Comparison of ENCODE assay signal across 24 cellular contexts in genomic region chr13:110275931-110276552, GRCh38. TPM values are rescaled to one million over a fixed set of nuclear protein-coding genes. Genes with fewer than 3 reads are reported as not detected.
DNase-seq lines count a peak whose midpoint lies in the region; ATAC-seq and TF ChIP-seq lines count a peak whose summit lies in the region.
"Had no signal": no experiment of that assay in that cellular context is flagged by ENCODE, and none has a peak within 500 bp of the region (broad histone marks: within the 10 kb centered on the region; RNA-seq: fewer than 3 reads in every experiment).

No MANE protein-coding gene starts in this region.

- H3K4me3 ChIP-seq in SK-N-MC (0 out of 2 replicates have a peak overlapping the region, but pooled peaks have one; percentile 18), gastroesophageal sphincter (no peak overlapping the region), psoas muscle (no peak overlapping the region), tibial artery (no peak overlapping the region), right lobe of liver (no peak overlapping the region)
- H3K4me3 ChIP-seq: adrenal gland; BLaER1 treated with 17β-estradiol and CSF1 and Interleukin-3, amounts not matched to agents 10 nM and 100 nM; breast epithelium; colonic mucosa; SJSA1 had no signal

- H3K9me3 ChIP-seq in SK-N-MC (ENCODE audit: low read depth, low read length) (no peaks in the 10 kb centered on the region), gastroesophageal sphincter (no peaks in the 10 kb centered on the region), psoas muscle (no peaks in the 10 kb centered on the region), tibial artery (no peaks in the 10 kb centered on the region), right lobe of liver (no peaks in the 10 kb centered on the region)
- H3K9me3 ChIP-seq: adrenal gland, breast epithelium, Caco-2, colonic mucosa, SJSA1 had no signal

- TF ChIP-seq CTCF in gastroesophageal sphincter (IDR thresholded peaks at IDR 0.05) (no peak), psoas muscle (IDR thresholded peaks at IDR 0.05) (no peak), tibial artery (IDR thresholded peaks at IDR 0.05) (no peak), right lobe of liver (IDR thresholded peaks at IDR 0.05) (no peak)

- WGBS in gastroesophageal sphincter (ENCODE audit: low coverage in 1 of 2), 2 donors = 31 to 57% methylated on average over 13 to 15 of the region's 16 CpGs
- WGBS in psoas muscle, 3 donors = 46 to 64% (median 48%) methylated on average over 16 of the region's 16 CpGs
- WGBS in right lobe of liver (ENCODE audit: insufficient coverage, low coverage, low lambda C conversion rate, missing lambda C conversion rate) = 64% methylated on average over 16 of the region's 16 CpGs

- no peak for TF ChIP-seq EP300 in gastroesophageal sphincter (IDR thresholded peaks at IDR 0.05)

- no peak overlapping the region for H3K9ac ChIP-seq in SK-N-MC (ENCODE audit: insufficient read length)
- H3K9ac ChIP-seq: BLaER1 treated with 17β-estradiol and CSF1 and Interleukin-3, amounts not matched to agents 10 nM and 100 nM had no signal

- H3K27ac ChIP-seq in SK-N-MC (no peak overlapping the region), gastroesophageal sphincter (peak overlapping the region in 3 of 4 donors; percentile 27 to 67 (median 62)), psoas muscle (no peak overlapping the region), tibial artery (peak overlapping the region; percentile 13 to 70), right lobe of liver (no peak overlapping the region)
- H3K27ac ChIP-seq: BLaER1 treated with 17β-estradiol and CSF1 and Interleukin-3, amounts not matched to agents 10 nM and 100 nM; breast epithelium; colonic mucosa; SJSA1 had no signal

- ATAC-seq in gastroesophageal sphincter (peak; percentile 53), psoas muscle (peak in 3 of 4 donors; percentile 45 to 68 (median 46)), GM19455 (IDR thresholded peaks at IDR 0.05; ENCODE audit: unreplicated experiment) (no peak), right lobe of liver (no peak)
- ATAC-seq: effector memory CD8-positive, alpha-beta T cell; T-helper 17 cell had no signal

- H3K36me3 ChIP-seq in SK-N-MC (ENCODE audit: insufficient read depth, low read length) = no peaks in the 10 kb centered on the region
- peaks cover 0 to 11% of the 10 kb centered on the region in 2 donors for H3K36me3 ChIP-seq in gastroesophageal sphincter
- peaks cover 2 to 6% of the 10 kb centered on the region in 2 donors for H3K36me3 ChIP-seq in psoas muscle (ENCODE audit: insufficient read depth in 1 of 2, low read depth in 1 of 2)
- peaks cover 0 to 7% (median 6%) of the 10 kb centered on the region in 3 donors for H3K36me3 ChIP-seq in tibial artery
- no peaks in the 10 kb centered on the region for H3K36me3 ChIP-seq in right lobe of liver
- H3K36me3 ChIP-seq: adrenal gland; BLaER1 treated with 17β-estradiol and CSF1 and Interleukin-3, amounts not matched to agents 10 nM and 100 nM; breast epithelium; colonic mucosa had no signal

- DNase-seq in SK-N-MC (ENCODE audit: low read depth, low spot score) (peak; percentile 37), psoas muscle (peak; percentile 70 to 82), tibial artery (no peak), NCI-H446 treated with DMSO at 0.1 percent for 48 hours (lab: John Stamatoyannopoulos, UW) (no peak), right lobe of liver (no peak)
- DNase-seq: activated T-cell treated with anti-CD3 and anti-CD28 coated beads, Interleukin-2, amount 50 U/mL, for 24 hours; Caco-2; colonic mucosa; DMS79; effector memory CD8-positive, alpha-beta T cell; GF-D8; HCEC 1CT; Karpas-422; mesenchymal stem cell; NCI-H1048; NCI-H187; stimulated activated CD4-positive, alpha-beta T cell treated with anti-CD3 and anti-CD28 coated beads, Interleukin-15, amount 100 ng/mL, for 24 hours; T-helper 17 cell had no signal

- intact Hi-C loops in psoas muscle (cut with DNase I) = no loop called here
- intact Hi-C loops in tibial artery (cut with DNase I; ENCODE audit: low total_unique reads) = no loop called here
- intact Hi-C loops in right lobe of liver (cut with DNase I) = no loop called here

- H3K4me1 ChIP-seq in gastroesophageal sphincter (peaks cover 0 to 93% (median 3%) of the 10 kb centered on the region in 3 donors), psoas muscle (peaks cover 7% of the 10 kb centered on the region), tibial artery (peaks cover 0 to 99% (median 50%) of the 10 kb centered on the region in 4 donors), right lobe of liver (no peaks in the 10 kb centered on the region)
- H3K4me1 ChIP-seq: breast epithelium, colonic mucosa had no signal

- no peak for TF ChIP-seq POLR2A in gastroesophageal sphincter (IDR thresholded peaks at IDR 0.05)
- TF ChIP-seq POLR2A in right lobe of liver (IDR thresholded peaks at IDR 0.05) = no peak

- H3K27me3 ChIP-seq in gastroesophageal sphincter (no peaks in the 10 kb centered on the region), psoas muscle (ENCODE audit: insufficient read depth in 3 of 3, low read length in 2 of 3) (peaks cover 0 to 20% (median 2%) of the 10 kb centered on the region in 3 donors), tibial artery (no peaks in the 10 kb centered on the region), right lobe of liver (no peaks in the 10 kb centered on the region)
- H3K27me3 ChIP-seq: adrenal gland; BLaER1 treated with 17β-estradiol and CSF1 and Interleukin-3, amounts not matched to agents 10 nM and 100 nM; breast epithelium; colonic mucosa; SJSA1 had no signal

RNA-seq across cellular contexts. Expression of gene COL4A1, which starts 30.9 kb away (rescaled TPM):
- total RNA-seq in gastroesophageal sphincter = 100 to 1,000 TPM; 278 to 618 (median 440) TPM
- 100 to 1,000 TPM in 2 of 4 donors, 10 to 100 TPM in 2; 87.3 to 127 (median 110) TPM for total RNA-seq in psoas muscle
- polyA plus RNA-seq in psoas muscle = 100 to 1,000 TPM in 1 of 3 donors, 10 to 100 TPM in 2; 39.0 to 115 (median 60.2) TPM
- 10 to 100 TPM in 5 of 6 experiments, 1 to 10 TPM in 1; 8.0 to 89.8 (median 41.1) TPM for total RNA-seq in right lobe of liver

RNA-seq across cellular contexts. Expression of gene COL4A2, which starts 31.0 kb away (rescaled TPM):
- 100 to 1,000 TPM; 478 to 945 (median 543) TPM for total RNA-seq in gastroesophageal sphincter
- 10 to 100 TPM; 49.1 to 64.0 (median 59.9) TPM for total RNA-seq in psoas muscle
- 10 to 100 TPM; 25.8 to 84.5 (median 37.9) TPM for polyA plus RNA-seq in psoas muscle
- 10 to 100 TPM in 5 of 6 experiments, 1 to 10 TPM in 1; 8.4 to 65.8 (median 42.5) TPM for total RNA-seq in right lobe of liver

Comparison
In these comparisons a context has a peak if more than half of its experiments do, and no peak if none do; other contexts are left out.
1. DNase-seq: peak in SK-N-MC (single experiment) and psoas muscle (2 of 2); none in tibial artery (0 of 2), NCI-H446 treated with DMSO at 0.1 percent for 48 hours (single experiment) and right lobe of liver (0 of 3).
2. H3K27ac ChIP-seq: peak in gastroesophageal sphincter (3 of 4) and tibial artery (2 of 2); none in SK-N-MC (single experiment), psoas muscle (single experiment) and right lobe of liver (0 of 3).
3. ATAC-seq: peak in gastroesophageal sphincter (single experiment) and psoas muscle (3 of 4); none in GM19455 (single experiment) and right lobe of liver (0 of 4).
4. RNA of gene COL4A2, which starts 31.0 kb away (total RNA-seq): 478 to 945 TPM in gastroesophageal sphincter; 49.1 to 64.0 TPM in psoas muscle and 8.4 to 65.8 TPM in right lobe of liver; every median in the first group is over 4 times any median in the second.